In the genomic region with DNA sequence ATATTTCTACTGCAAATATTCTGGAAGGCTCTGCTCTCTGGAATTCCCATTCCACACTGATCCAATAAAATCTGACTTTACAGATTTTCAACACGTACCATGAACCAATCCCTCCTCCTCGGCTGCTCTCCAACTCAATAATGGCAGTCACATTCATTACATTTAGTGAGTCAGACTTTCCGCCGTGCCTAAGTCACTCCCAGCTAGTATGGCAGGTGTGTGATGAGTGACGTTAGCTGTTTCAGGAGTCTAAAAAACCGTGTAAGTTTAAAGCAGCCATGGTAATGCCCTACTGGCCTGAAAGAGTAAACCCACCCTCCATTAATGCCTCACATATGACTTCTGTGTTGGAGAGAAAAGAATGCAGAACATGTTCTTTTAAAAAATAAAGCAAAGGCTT, we compare ENCODE assay signal across 13 cellular contexts. TPM values are rescaled to one million over a fixed set of nuclear protein-coding genes. Genes with fewer than 3 reads are reported as not detected.
DNase-seq lines count a peak whose midpoint lies in the region; ATAC-seq, FAIRE-seq and TF ChIP-seq lines count a peak whose summit lies in the region.
"Had no signal": no experiment of that assay in that cellular context is flagged by ENCODE, and none has a peak within 500 bp of the region (broad histone marks: within the 10 kb centered on the region; RNA-seq: fewer than 3 reads in every experiment).

No MANE protein-coding gene starts in this region.

- no peak overlapping the region for H3K27ac Mint-ChIP-seq in activated naive CD4-positive, alpha-beta T cell treated with anti-CD3 and anti-CD28 coated beads, Interleukin-2, amount 50 U/mL, for 72 hours
- H3K27ac Mint-ChIP-seq: endodermal cell had no signal

- no peaks in the 10 kb centered on the region for H3K9me3 Mint-ChIP-seq in activated naive CD4-positive, alpha-beta T cell treated with anti-CD3 and anti-CD28 coated beads, Interleukin-2, amount 50 U/mL, for 72 hours
- H3K9me3 Mint-ChIP-seq: endodermal cell had no signal

- no peak for ATAC-seq in GM19328 (IDR thresholded peaks at IDR 0.05; ENCODE audit: unreplicated experiment)
- ATAC-seq in activated naive CD4-positive, alpha-beta T cell treated with anti-CD3 and anti-CD28 coated beads, Interleukin-2, amount 50 U/mL, for 72 hours, result no peak

- peaks cover 0 to 8% of the 10 kb centered on the region in 2 donors for H3K36me3 Mint-ChIP-seq in activated naive CD4-positive, alpha-beta T cell treated with anti-CD3 and anti-CD28 coated beads, Interleukin-2, amount 50 U/mL, for 72 hours

- 92 to 100% methylated on average over 1 to 2 of the region's 6 CpGs for WGBS in mesodermal cell (ENCODE audit: insufficient coverage in 2 of 2), 2 experiments

- H3K4me3 ChIP-seq in bronchial epithelial cell (ENCODE audit: low read depth, low read length) (no peak overlapping the region), mesodermal cell (ENCODE audit: extremely low read depth, insufficient read depth, low read length, poor library complexity, severe bottlenecking) (peak overlapping the region; percentile 95), vagina (no peak overlapping the region)

- no peak for FAIRE-seq in bronchial epithelial cell (lab: Jason Lieb, UNC)

- H3K27me3 ChIP-seq in bronchial epithelial cell (ENCODE audit: control insufficient read depth, insufficient read depth, low read length) (no peaks in the 10 kb centered on the region), vagina (no peaks in the 10 kb centered on the region)

- H3K27ac ChIP-seq in mesodermal cell (ENCODE audit: low read depth, low read length, severe bottlenecking), result no peak overlapping the region
- H3K27ac ChIP-seq in vagina, result no peak overlapping the region

- H3K36me3 ChIP-seq in bronchial epithelial cell (ENCODE audit: control insufficient read depth, insufficient read depth, low read length) (no peaks in the 10 kb centered on the region), mesodermal cell (ENCODE audit: control insufficient read depth, insufficient read depth, low read length) (peaks cover 39% of the 10 kb centered on the region), vagina (no peaks in the 10 kb centered on the region)
- H3K36me3 ChIP-seq: BE2C had no signal

- TF ChIP-seq CTCF in bronchial epithelial cell (IDR thresholded peaks at IDR 0.05; ENCODE audit: insufficient read depth, low read length, severe bottlenecking) (no peak), vagina (IDR thresholded peaks at IDR 0.05) (no peak)

- no peak for TF ChIP-seq POLR2A in vagina (IDR thresholded peaks at IDR 0.05)

- DNase-seq in Daoy (ENCODE audit: low read depth) (peak; percentile 80), Kasumi-1 (lab: John Stamatoyannopoulos, UW) (peak; percentile 5 to 13), bronchial epithelial cell (ENCODE audit: low read depth) (peak; percentile 17), vagina (ENCODE audit: extremely low spot score in 2 of 2) (no peak), NCI-H146 treated with DMSO at 0.1 percent for 48 hours (lab: John Stamatoyannopoulos, UW; ENCODE audit: unreplicated experiment) (no peak)
- no peak for DNase-seq in activated naive CD4-positive, alpha-beta T cell treated with anti-CD3 and anti-CD28 coated beads, Interleukin-2, amount 50 U/mL, for 72 hours (ENCODE audit: low spot score in 2 of 2)
- DNase-seq: BE2C; endodermal cell; KG1; NCI-H187; stimulated activated naive CD4-positive, alpha-beta T cell treated with Interleukin-2 at 50 U/mL for 16 hours had no signal

- H3K4me1 ChIP-seq in mesodermal cell (ENCODE audit: control insufficient read depth, insufficient read depth, low read length, poor library complexity, severe bottlenecking) (peaks cover 17% of the 10 kb centered on the region), vagina (peaks cover 21% of the 10 kb centered on the region)
- H3K4me1 ChIP-seq: BE2C had no signal

- intact Hi-C loops in vagina (cut with DNase I), result no loop called here

- H3K9me3 ChIP-seq in mesodermal cell (ENCODE audit: control insufficient read depth, low read length) (no peaks in the 10 kb centered on the region), vagina (no peaks in the 10 kb centered on the region)
- H3K9me3 ChIP-seq: BE2C had no signal

RNA-seq across cellular contexts. Expression of a gene that starts 3.3 kb away (rescaled TPM):
- 18.7 and 19.1 TPM in 2 replicates for total RNA-seq in Daoy (2014; rRNA removed; shearing (Covaris generic))
- total RNA-seq in bronchial epithelial cell (26.1 and 49.0 TPM in 2 replicates), vagina (0.49 TPM)
- 152 TPM for polyA plus RNA-seq in mesodermal cell (2013, experiment 1 of 2)
- 117 TPM for polyA plus RNA-seq in mesodermal cell (2013, experiment 2 of 2)
- total RNA-seq in activated naive CD4-positive, alpha-beta T cell treated with anti-CD3 and anti-CD28 coated beads, Interleukin-2, amount 50 U/mL, for 72 hours, result under 1 TPM in 1 of 2 donors, not detected in 1; 0.09 TPM

Comparison
In these comparisons a context has a peak if more than half of its experiments do, and no peak if none do; other contexts are left out.
1. DNase-seq: peak in Daoy (single experiment), Kasumi-1 (2 of 2) and bronchial epithelial cell (single experiment); none in vagina (0 of 2), NCI-H146 treated with DMSO at 0.1 percent for 48 hours (single experiment) and activated naive CD4-positive, alpha-beta T cell treated with anti-CD3 and anti-CD28 coated beads, Interleukin-2, amount 50 U/mL, for 72 hours (0 of 2).
2. RNA of a gene that starts 3.3 kb away (total RNA-seq): 26.1 to 49.0 TPM in bronchial epithelial cell and 18.7 to 19.1 TPM in Daoy; 0.49 TPM in vagina (single experiment) and 0.09 TPM in activated naive CD4-positive, alpha-beta T cell treated with anti-CD3 and anti-CD28 coated beads, Interleukin-2, amount 50 U/mL, for 72 hours; every median in the first group is over 10 times any median in the second.